In the genomic region with DNA sequence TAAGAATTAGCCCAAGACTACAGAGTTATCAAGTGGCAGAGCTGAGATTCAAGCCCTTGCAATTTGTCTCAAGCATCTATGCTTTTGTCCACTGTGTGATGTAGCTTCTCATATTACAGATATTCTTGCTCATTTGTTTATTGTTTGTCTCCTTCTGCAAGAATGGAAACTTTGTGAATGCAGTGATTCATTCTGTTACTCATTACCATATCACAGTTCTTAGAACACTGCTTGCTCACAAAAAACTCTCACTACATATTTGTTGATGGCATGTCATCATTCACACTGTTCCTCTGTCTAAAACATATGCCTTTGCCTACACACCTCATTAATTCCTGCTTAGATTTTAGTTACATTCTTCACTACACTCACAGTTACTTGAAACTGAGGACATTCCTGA, we compare ENCODE assay signal across 9 cellular contexts.
A peak's percentile ranks its signal among the peaks of the same experiment; 100 is the strongest.
DNase-seq lines count a peak whose midpoint lies in the region; ATAC-seq and TF ChIP-seq lines count a peak whose summit lies in the region.
"Had no signal": no experiment of that assay in that cellular context is flagged by ENCODE, and none has a peak within 500 bp of the region (broad histone marks: within the 10 kb centered on the region; RNA-seq: fewer than 3 reads in every experiment).

No MANE protein-coding gene starts in this region.

- H3K4me1 Mint-ChIP-seq in glutamatergic neuron (ENCODE audit: low read depth, unreplicated experiment): no peaks in the 10 kb centered on the region

- no peaks in the 10 kb centered on the region for H3K27me3 Mint-ChIP-seq in glutamatergic neuron (ENCODE audit: unreplicated experiment)

- ATAC-seq in GM18519 (IDR thresholded peaks at IDR 0.05; ENCODE audit: low FRiP score, unreplicated experiment) (peak; percentile 77), HG02884 (IDR thresholded peaks at IDR 0.05; ENCODE audit: unreplicated experiment) (peak; percentile 90), SK-N-SH treated with all-trans-retinoic acid at 6 μM for 48 hours (peak; percentile 97)

- H3K27ac ChIP-seq in caudate nucleus (ENCODE audit: low read depth, low read length): no peak overlapping the region

- H3K27ac Mint-ChIP-seq in glutamatergic neuron (ENCODE audit: unreplicated experiment): no peak overlapping the region

- TF ChIP-seq CTCF in glutamatergic neuron (IDR thresholded peaks at IDR 0.05; ENCODE audit: partially characterized antibody, unreplicated experiment): no peak

- no peaks in the 10 kb centered on the region for H3K36me3 Mint-ChIP-seq in glutamatergic neuron (ENCODE audit: unreplicated experiment)

- no peak overlapping the region for H3K4me3 Mint-ChIP-seq in glutamatergic neuron (ENCODE audit: unreplicated experiment)

- no peaks in the 10 kb centered on the region for H3K9me3 Mint-ChIP-seq in glutamatergic neuron (ENCODE audit: unreplicated experiment)

- DNase-seq in non-pigmented ciliary epithelial cell (ENCODE audit: low read depth) (peak; percentile 87), caudate nucleus (lab: John Stamatoyannopoulos, UW) (no peak), activated T-cell treated with anti-CD3 and anti-CD28 coated beads for 4 hours (no peak), glutamatergic neuron (no peak)
- DNase-seq in stimulated activated naive CD4-positive, alpha-beta T cell (lab: John Stamatoyannopoulos, UW): no peak
- DNase-seq: SIG-M5 had no signal

TF ChIP-seq in SK-N-SH treated with all-trans-retinoic acid at 6 μM for 48 hours, 23 proteins besides CTCF, POLR2A, EP300 and RAD21:
- 0 out of 2 replicates have a peak, but pooled peaks have one; percentile 26 for TF ChIP-seq TOX (CRISPR knock-in tag; IDR thresholded peaks at IDR 0.05; ENCODE audit: borderline replicate concordance)
- TF ChIP-seq, protein P1, sequence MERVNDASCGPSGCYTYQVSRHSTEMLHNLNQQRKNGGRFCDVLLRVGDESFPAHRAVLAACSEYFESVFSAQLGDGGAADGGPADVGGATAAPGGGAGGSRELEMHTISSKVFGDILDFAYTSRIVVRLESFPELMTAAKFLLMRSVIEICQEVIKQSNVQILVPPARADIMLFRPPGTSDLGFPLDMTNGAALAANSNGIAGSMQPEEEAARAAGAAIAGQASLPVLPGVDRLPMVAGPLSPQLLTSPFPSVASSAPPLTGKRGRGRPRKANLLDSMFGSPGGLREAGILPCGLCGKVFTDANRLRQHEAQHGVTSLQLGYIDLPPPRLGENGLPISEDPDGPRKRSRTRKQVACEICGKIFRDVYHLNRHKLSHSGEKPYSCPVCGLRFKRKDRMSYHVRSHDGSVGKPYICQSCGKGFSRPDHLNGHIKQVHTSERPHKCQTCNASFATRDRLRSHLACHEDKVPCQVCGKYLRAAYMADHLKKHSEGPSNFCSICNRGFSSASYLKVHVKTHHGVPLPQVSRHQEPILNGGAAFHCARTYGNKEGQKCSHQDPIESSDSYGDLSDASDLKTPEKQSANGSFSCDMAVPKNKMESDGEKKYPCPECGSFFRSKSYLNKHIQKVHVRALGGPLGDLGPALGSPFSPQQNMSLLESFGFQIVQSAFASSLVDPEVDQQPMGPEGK (CRISPR knock-in tag; IDR thresholded peaks at IDR 0.05; ENCODE audit: borderline replicate concordance): no peak
